ENCODE assay signal across 8 cellular contexts in the genomic region with DNA sequence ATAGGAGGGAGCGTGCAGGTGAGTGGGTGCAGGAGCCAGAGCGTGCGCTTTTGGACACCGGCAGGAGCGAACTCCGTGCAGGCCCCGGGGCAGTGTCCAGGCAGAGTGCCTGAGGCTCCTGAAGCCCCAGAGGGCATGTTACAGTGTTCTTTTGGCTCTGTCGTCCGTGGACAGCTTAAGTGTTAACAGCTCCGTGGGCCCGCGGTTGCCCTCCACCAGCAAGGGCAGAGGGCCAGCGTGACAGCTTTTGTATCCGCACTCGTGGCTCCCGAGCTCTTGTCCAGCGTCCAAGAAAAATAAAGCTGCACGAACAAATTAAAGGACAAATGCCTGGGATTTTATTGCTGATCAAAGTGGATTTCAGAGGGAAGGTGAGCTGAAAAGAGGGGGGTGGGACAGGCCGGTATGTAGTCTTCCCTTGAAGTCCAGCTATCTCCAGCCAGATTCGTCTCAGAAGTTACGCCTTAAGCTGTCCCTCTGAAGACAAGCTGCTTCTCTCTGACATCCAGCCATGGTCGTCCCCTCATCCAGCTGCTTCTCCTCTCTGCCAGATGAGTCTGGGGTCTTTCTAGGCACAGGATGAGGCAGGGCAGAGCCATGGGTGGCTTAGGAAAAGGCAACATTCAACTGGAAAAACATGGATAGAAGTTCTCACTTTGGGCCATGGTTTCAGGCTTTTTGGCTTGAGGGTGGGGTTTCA. TPM values are rescaled to one million over a fixed set of nuclear protein-coding genes. Genes with fewer than 3 reads are reported as not detected.
DNase-seq lines count a peak whose midpoint lies in the region; ATAC-seq and TF ChIP-seq lines count a peak whose summit lies in the region.

No MANE protein-coding gene starts in this region.

- H3K4me3 ChIP-seq in lower leg skin (ENCODE audit: low read depth, poor library complexity, severe bottlenecking) = no peak overlapping the region

- H3K36me3 Mint-ChIP-seq in activated CD8-positive, alpha-beta memory T cell treated with anti-CD3 and anti-CD28 coated beads, Interleukin-2, amount 10 ng/mL, durations not matched to agents 7 days and 5 days = peaks cover 6% of the 10 kb centered on the region
- H3K36me3 Mint-ChIP-seq in brain (no peaks in the 10 kb centered on the region), type B pancreatic cell (peaks cover 7% of the 10 kb centered on the region)

- peak overlapping the region; percentile 98 for H3K27ac Mint-ChIP-seq in activated CD8-positive, alpha-beta memory T cell treated with anti-CD3 and anti-CD28 coated beads, Interleukin-2, amount 10 ng/mL, durations not matched to agents 7 days and 5 days
- H3K27ac Mint-ChIP-seq in brain = peak overlapping the region; percentile 97 to 99 (median 98)
- H3K27ac Mint-ChIP-seq in type B pancreatic cell = peak overlapping the region; percentile 95

- H3K27me3 Mint-ChIP-seq in activated CD8-positive, alpha-beta memory T cell treated with anti-CD3 and anti-CD28 coated beads, Interleukin-2, amount 10 ng/mL, durations not matched to agents 7 days and 5 days = peaks cover 17% of the 10 kb centered on the region
- H3K27me3 Mint-ChIP-seq in brain (peaks cover 23% of the 10 kb centered on the region), type B pancreatic cell (peaks cover 28% of the 10 kb centered on the region)

- 65 to 76% methylated on average over 22 of the region's 22 CpGs for WGBS in lower leg skin, 2 donors

- no peak for TF ChIP-seq CTCF in brain (conservative IDR thresholded peaks at IDR 0.05)
- TF ChIP-seq CTCF in type B pancreatic cell (conservative IDR thresholded peaks at IDR 0.05) = no peak
- TF ChIP-seq CTCF in lower leg skin (IDR thresholded peaks at IDR 0.05) = no peak

- no peaks in the 10 kb centered on the region for H3K9me3 Mint-ChIP-seq in activated CD8-positive, alpha-beta memory T cell treated with anti-CD3 and anti-CD28 coated beads, Interleukin-2, amount 10 ng/mL, durations not matched to agents 7 days and 5 days (ENCODE audit: low read depth)
- H3K9me3 Mint-ChIP-seq in brain (peaks cover 0 to 8% (median 3%) of the 10 kb centered on the region in 5 experiments), type B pancreatic cell (no peaks in the 10 kb centered on the region)

- ATAC-seq in activated CD8-positive, alpha-beta memory T cell treated with anti-CD3 and anti-CD28 coated beads, Interleukin-2, amount 10 ng/mL, durations not matched to agents 7 days and 5 days = no peak
- ATAC-seq in GM19452 (IDR thresholded peaks at IDR 0.05; ENCODE audit: unreplicated experiment) = no peak

- CTCF ChIA-PET in activated CD8-positive, alpha-beta memory T cell treated with anti-CD3 and anti-CD28 coated beads, Interleukin-2, amount 10 ng/mL, durations not matched to agents 7 days and 5 days (lab: Charles Lee) = interaction anchor here (0.8 to 5.8 kb wide), 11 partner anchors 8 to 382 kb away, joined by 3 to 38 read pairs (median 4); a partner anchor contains a TSS

- DNase-seq in activated CD8-positive, alpha-beta memory T cell treated with anti-CD3 and anti-CD28 coated beads, Interleukin-2, amount 10 ng/mL, durations not matched to agents 7 days and 5 days = no peak
- DNase-seq in activated CD8-positive, alpha-beta memory T cell treated with anti-CD3 and anti-CD28 coated beads, Interleukin-2, amount 50 U/mL, for 48 hours = no peak
- DNase-seq in mesenteric fat pad (ENCODE audit: low spot score) = peak; percentile 74
- no peak for DNase-seq in type B pancreatic cell (ENCODE audit: extremely low spot score, unreplicated experiment)
- no peak for DNase-seq in stimulated activated CD4-positive, alpha-beta T cell treated with anti-CD3 and anti-CD28 coated beads, Interleukin-2, amount 100 ng/mL, for 48 hours
- DNase-seq in lower leg skin (ENCODE audit: low spot score in 2 of 2) = no peak

- H3K4me1 Mint-ChIP-seq in activated CD8-positive, alpha-beta memory T cell treated with anti-CD3 and anti-CD28 coated beads, Interleukin-2, amount 10 ng/mL, durations not matched to agents 7 days and 5 days = peaks cover 36% of the 10 kb centered on the region
- H3K4me1 Mint-ChIP-seq in brain (peaks cover 47% of the 10 kb centered on the region), type B pancreatic cell (ENCODE audit: unreplicated experiment) (peaks cover 36% of the 10 kb centered on the region)

- intact Hi-C loops in lower leg skin (cut with DNase I; ENCODE audit: low total_unique reads) = no loop called here

- H3K4me3 Mint-ChIP-seq in activated CD8-positive, alpha-beta memory T cell treated with anti-CD3 and anti-CD28 coated beads, Interleukin-2, amount 10 ng/mL, durations not matched to agents 7 days and 5 days = no peak overlapping the region
- H3K4me3 Mint-ChIP-seq in brain (peak overlapping the region; percentile 93 to 98 (median 97)), type B pancreatic cell (peak overlapping the region; percentile 100)

- TF ChIP-seq POLR2A in lower leg skin (IDR thresholded peaks at IDR 0.05) = no peak

RNA-seq across cellular contexts. Expression of a gene that starts 1.0 kb away (rescaled TPM):
- 100 to 1,000 TPM; 106 to 121 TPM for total RNA-seq in activated CD8-positive, alpha-beta memory T cell treated with anti-CD3 and anti-CD28 coated beads, Interleukin-2, amount 10 ng/mL, durations not matched to agents 7 days and 5 days
- 69.7 TPM for polyA plus RNA-seq in brain (ENCODE audit: insufficient read depth, low read depth, low replicate concordance)
- total RNA-seq in mesenteric fat pad = 116 TPM
- total RNA-seq in type B pancreatic cell (ENCODE audit: low replicate concordance) = 83.0 and 97.5 TPM in 2 replicates
- 100 to 1,000 TPM in 1 of 4 donors, 10 to 100 TPM in 3; 62.1 to 101 (median 81.8) TPM for total RNA-seq in lower leg skin

RNA-seq across cellular contexts. Expression of a gene that starts 6.6 kb away (rescaled TPM):
- 100 to 1,000 TPM; 125 to 144 TPM for total RNA-seq in activated CD8-positive, alpha-beta memory T cell treated with anti-CD3 and anti-CD28 coated beads, Interleukin-2, amount 10 ng/mL, durations not matched to agents 7 days and 5 days
- polyA plus RNA-seq in brain (ENCODE audit: insufficient read depth, low read depth, low replicate concordance) = 200 TPM
- total RNA-seq in mesenteric fat pad (68.3 TPM), type B pancreatic cell (ENCODE audit: low replicate concordance) (105 and 120 TPM in 2 replicates), lower leg skin (100 to 1,000 TPM in 3 of 4 donors, 10 to 100 TPM in 1; 75.3 to 119 (median 108) TPM)

RNA-seq across cellular contexts. Expression of a gene that starts 11.3 kb away (rescaled TPM):
- total RNA-seq in activated CD8-positive, alpha-beta memory T cell treated with anti-CD3 and anti-CD28 coated beads, Interleukin-2, amount 10 ng/mL, durations not matched to agents 7 days and 5 days = under 1 TPM; 0.52 to 0.93 TPM
- polyA plus RNA-seq in brain (ENCODE audit: insufficient read depth, low read depth, low replicate concordance) = 113 TPM
- total RNA-seq in mesenteric fat pad (6.7 TPM), type B pancreatic cell (ENCODE audit: low replicate concordance) (162 and 218 TPM in 2 replicates), lower leg skin (10 to 100 TPM in 1 of 4 donors, 1 to 10 TPM in 3; 2.9 to 13.7 (median 5.3) TPM)

RNA-seq across cellular contexts. Expression of a gene that starts 39.0 kb away (rescaled TPM):
- total RNA-seq in activated CD8-positive, alpha-beta memory T cell treated with anti-CD3 and anti-CD28 coated beads, Interleukin-2, amount 10 ng/mL, durations not matched to agents 7 days and 5 days = under 1 TPM; 0.30 to 0.96 TPM
- 11.9 TPM for polyA plus RNA-seq in brain (ENCODE audit: insufficient read depth, low read depth, low replicate concordance)
- total RNA-seq in mesenteric fat pad = 47.4 TPM
- total RNA-seq in type B pancreatic cell (ENCODE audit: low replicate concordance) = 2.3 and 3.5 TPM in 2 replicates
- 1 to 10 TPM; 4.4 to 7.4 (median 5.4) TPM for total RNA-seq in lower leg skin

RNA-seq across cellular contexts. Expression of a gene that starts 45.7 kb away (rescaled TPM):
- total RNA-seq in activated CD8-positive, alpha-beta memory T cell treated with anti-CD3 and anti-CD28 coated beads, Interleukin-2, amount 10 ng/mL, durations not matched to agents 7 days and 5 days = not detected
- polyA plus RNA-seq in brain (ENCODE audit: insufficient read depth, low read depth, low replicate concordance) = 1.0 TPM
- 1.4 TPM for total RNA-seq in mesenteric fat pad
- total RNA-seq in type B pancreatic cell (ENCODE audit: low replicate concordance) = not detected in 2 replicates
- under 1 TPM in 2 of 4 donors, not detected in 2; 0.25 to 0.26 TPM for total RNA-seq in lower leg skin

Comparison
In these comparisons a context has a peak if more than half of its experiments do, and no peak if none do; other contexts are left out.
1. RNA of a gene that starts 11.3 kb away (total RNA-seq): 162 to 218 TPM in type B pancreatic cell; 2.9 to 13.7 TPM in lower leg skin, 6.7 TPM in mesenteric fat pad (single experiment) and 0.52 to 0.93 TPM in activated CD8-positive, alpha-beta memory T cell treated with anti-CD3 and anti-CD28 coated beads, Interleukin-2, amount 10 ng/mL, durations not matched to agents 7 days and 5 days; every median in the first group is over 10 times any median in the second.
2. Peak in every context shown above with its lines, with median percentiles within 50 percentile points of each other: H3K27ac Mint-ChIP-seq.